ENCODE assay signal across 34 cellular contexts in genomic region chr10:125348536-125348935, GRCh38.
"Had no signal": no experiment of that assay in that cellular context is flagged by ENCODE, and none has a peak within 500 bp of the region (broad histone marks: within the 10 kb centered on the region; RNA-seq: fewer than 3 reads in every experiment).

No MANE protein-coding gene starts in this region.

- H3K9ac ChIP-seq: KMS-11 had no signal

- DNase-seq: Karpas-422, Kasumi-1, MG63, MM.1S, MV-4-11, NCI-H1048, NCI-H1092, NCI-H1092 treated with DMSO at 0.1 percent for 48 hours, NCI-H1105, NCI-H1105 treated with DMSO at 0.1 percent for 48 hours, NCI-H1417, NCI-H1417 treated with DMSO at 0.1 percent for 48 hours, NCI-H1436, NCI-H1436 treated with DMSO at 0.1 percent for 48 hours, NCI-H146, NCI-H1694, NCI-H1694 treated with DMSO at 0.1 percent for 48 hours, NCI-H187, NCI-H187 treated with DMSO at 0.1 percent for 48 hours, NCI-H1930, NCI-H2029, NCI-H2029 treated with DMSO at 0.1 percent for 48 hours, NCI-H2081, NCI-H2081 treated with DMSO at 0.1 percent for 48 hours, NCI-H2107, NCI-H2171, NCI-H2171 treated with DMSO at 0.1 percent for 48 hours, NCI-H2227 treated with DMSO at 0.1 percent for 48 hours, NCI-H226, NCI-H345, NCI-H446, NCI-H446 treated with DMSO at 0.1 percent for 48 hours, NCI-H510A had no signal

- H3K9me3 ChIP-seq: MG63 had no signal

- H3K4me3 ChIP-seq: MG63 had no signal

- H3K27ac ChIP-seq: KMS-11 had no signal

- H3K36me3 ChIP-seq: MG63 had no signal

- H3K27me3 ChIP-seq: MG63 had no signal

- H3K4me2 ChIP-seq: KMS-11 had no signal
